Comparison of ENCODE assay signal across 8 cellular contexts in genomic region chr19:9796113-9796773, GRCh38.
DNase-seq lines count a peak whose midpoint lies in the region; ATAC-seq and FAIRE-seq lines count a peak whose summit lies in the region.

No MANE protein-coding gene starts in this region.

- ATAC-seq in HG03469 (IDR thresholded peaks at IDR 0.05; ENCODE audit: unreplicated experiment) (peak; percentile 50), GM21619 (IDR thresholded peaks at IDR 0.05; ENCODE audit: unreplicated experiment) (no peak)

- DNase-seq in GF-D8 (lab: John Stamatoyannopoulos, UW) (peak; percentile 84), NCI-H69 (lab: John Stamatoyannopoulos, UW) (peak; percentile 84), left kidney (ENCODE audit: low read depth, low spot score) (peak; percentile 95)
- DNase-seq in activated CD4-positive, alpha-beta T cell treated with anti-CD3 and anti-CD28 coated beads for 4 hours = peak; percentile 76 to 84
- peak; percentile 79 for DNase-seq in stimulated activated CD4-positive, alpha-beta T cell treated with anti-CD3 and anti-CD28 coated beads, Interleukin-4, amount 100 ng/mL, for 1 hour

- FAIRE-seq in colon (lab: Jason Lieb, UNC) = peak; percentile 86
